20 cellular contexts compared by ENCODE assay signal in genomic region chr19:54149021-54149812, GRCh38. TPM values are rescaled to one million over a fixed set of nuclear protein-coding genes. Genes with fewer than 3 reads are reported as not detected.
"Had no signal": no experiment of that assay in that cellular context is flagged by ENCODE, and none has a peak within 500 bp of the region (broad histone marks: within the 10 kb centered on the region; RNA-seq: fewer than 3 reads in every experiment).

No MANE protein-coding gene starts in this region.

- H3K27me3 ChIP-seq: gastroesophageal sphincter, hepatocyte, right atrium auricular region had no signal

- H3K27me3 Mint-ChIP-seq: activated naive CD8-positive, alpha-beta T cell treated with anti-CD3 and anti-CD28 coated beads, Interleukin-2, amount 50 U/mL, for 24 hours; naive thymus-derived CD4-positive, alpha-beta T cell; T-cell had no signal

- DNase-seq: activated CD4-positive, alpha-beta T cell treated with anti-CD3 and anti-CD28 coated beads for 1 hour; activated CD4-positive, alpha-beta T cell treated with anti-CD3 and anti-CD28 coated beads, Interleukin-2, amount 50 U/mL, for 4 hours; activated effector memory CD4-positive, alpha-beta T cell treated with anti-CD3 and anti-CD28 coated beads, Interleukin-2, amount 50 U/mL, for 16 hours; activated naive CD8-positive, alpha-beta T cell treated with anti-CD3 and anti-CD28 coated beads, Interleukin-2, amount 50 U/mL, for 24 hours; activated T-cell treated with anti-CD3 and anti-CD28 coated beads, Interleukin-2, amount 50 U/mL, for 1 hour; aorta; cortex of kidney; effector CD8-positive, alpha-beta T cell; islet precursor cell; naive thymus-derived CD4-positive, alpha-beta T cell; occipital lobe; small intestine; T-cell; T1000 had no signal

- H3K27ac ChIP-seq: hepatocyte, right atrium auricular region, SK-N-MC, thoracic aorta had no signal

- H2AFZ ChIP-seq: hepatocyte had no signal

- H3K27ac Mint-ChIP-seq: activated naive CD8-positive, alpha-beta T cell treated with anti-CD3 and anti-CD28 coated beads, Interleukin-2, amount 50 U/mL, for 24 hours had no signal

- H3K9me3 Mint-ChIP-seq: activated naive CD8-positive, alpha-beta T cell treated with anti-CD3 and anti-CD28 coated beads, Interleukin-2, amount 50 U/mL, for 24 hours; T-cell had no signal

- H3K4me3 ChIP-seq: gastroesophageal sphincter, hepatocyte, right atrium auricular region, SK-N-MC, thoracic aorta had no signal

- H3K4me2 ChIP-seq: hepatocyte had no signal

- H3K79me2 ChIP-seq: hepatocyte had no signal

- H3K4me3 Mint-ChIP-seq: activated naive CD8-positive, alpha-beta T cell treated with anti-CD3 and anti-CD28 coated beads, Interleukin-2, amount 50 U/mL, for 24 hours; naive thymus-derived CD4-positive, alpha-beta T cell; T-cell had no signal

- H3K9me3 ChIP-seq: gastroesophageal sphincter, right atrium auricular region, thoracic aorta had no signal

RNA-seq across cellular contexts. Expression of gene TMC4, which starts 23.7 kb away (rescaled TPM):
- total RNA-seq: lung microvascular endothelial cell, occipital lobe had no signal
